In genomic region chr5:10337107-10337506, GRCh38 we compare ENCODE assay signal across 27 cellular contexts.
"Had no signal": no experiment of that assay in that cellular context is flagged by ENCODE, and none has a peak within 500 bp of the region (broad histone marks: within the 10 kb centered on the region; RNA-seq: fewer than 3 reads in every experiment).

No MANE protein-coding gene starts in this region.

- H3K27ac ChIP-seq: coronary artery, dorsolateral prefrontal cortex, epithelial cell of prostate, esophagus squamous epithelium, gastrocnemius medialis, lower lobe of right lung had no signal

- ATAC-seq: esophagus mucosa, gastrocnemius medialis, heart right ventricle, left colon, left lobe of liver, lower lobe of right lung had no signal

- DNase-seq: dermis blood vessel endothelial cell; dorsolateral prefrontal cortex; effector CD4-positive, alpha-beta T cell; effector memory CD4-positive, alpha-beta T cell; erythroblast; esophagus squamous epithelium; foreskin fibroblast; foreskin melanocyte; gastrocnemius medialis; glutamatergic neuron; heart right ventricle; hippocampal formation; kidney; kidney glomerular epithelial cell; left colon; left ventricle myocardium inferior; lower lobe of right lung; mammary epithelial cell; mesendoderm; midbrain had no signal

- H3K4me3 Mint-ChIP-seq: memory B cell had no signal

- H3K27me3 ChIP-seq: dorsolateral prefrontal cortex, gastrocnemius medialis had no signal

- H3K9me3 ChIP-seq: esophagus squamous epithelium, gastrocnemius medialis, heart right ventricle, left ventricle myocardium inferior, lower lobe of right lung had no signal

- H3K36me3 ChIP-seq: esophagus squamous epithelium, gastrocnemius medialis, heart right ventricle, left ventricle myocardium inferior, lower lobe of right lung had no signal

- FAIRE-seq: colon, islet of Langerhans, kidney had no signal

- H3K9me3 Mint-ChIP-seq: memory B cell had no signal

- H3K4me3 ChIP-seq: coronary artery, dorsolateral prefrontal cortex, esophagus squamous epithelium, gastrocnemius medialis, heart right ventricle, left ventricle myocardium inferior, lower lobe of right lung had no signal

- H3K36me3 Mint-ChIP-seq: memory B cell had no signal

- H3K27ac Mint-ChIP-seq: memory B cell had no signal
